8 cellular contexts compared by ENCODE assay signal in the genomic region with DNA sequence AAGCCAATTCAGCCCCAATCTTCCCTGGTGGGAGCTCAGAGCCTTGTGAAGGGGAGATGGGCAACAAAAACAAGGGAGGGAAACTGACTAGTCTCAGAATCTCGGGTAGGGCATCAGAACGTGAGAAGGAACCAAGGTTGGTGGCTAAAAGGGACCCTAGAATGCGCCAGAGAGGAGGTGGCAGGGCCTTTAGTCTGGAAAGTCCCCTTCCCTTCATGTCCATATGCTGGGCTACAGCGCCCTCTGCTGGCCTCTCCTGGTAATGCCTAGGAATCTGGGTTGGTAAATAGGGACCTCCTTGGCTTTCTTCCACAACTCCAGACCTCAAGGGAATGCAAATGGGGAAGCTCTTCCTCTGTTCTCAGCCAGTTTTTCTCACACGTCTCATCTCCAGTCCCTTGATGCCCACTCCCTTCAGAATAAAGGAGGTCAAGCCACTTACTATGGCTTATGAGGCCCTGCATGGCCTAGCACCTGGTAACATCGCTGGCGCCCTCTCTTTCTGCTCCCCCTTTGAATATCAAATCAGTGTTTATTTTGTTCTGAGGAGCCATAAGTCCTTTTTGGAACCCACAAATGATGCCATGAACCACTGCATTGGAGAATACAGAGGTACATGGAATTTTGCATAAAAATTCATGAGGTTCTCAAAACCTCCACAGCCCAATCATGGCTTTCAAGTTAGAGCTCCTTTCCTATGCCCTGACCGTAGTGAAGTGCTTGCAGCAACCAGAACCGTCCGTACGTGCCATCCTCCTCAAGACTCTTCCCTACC. TPM values are rescaled to one million over a fixed set of nuclear protein-coding genes. Genes with fewer than 3 reads are reported as not detected.
A peak's percentile ranks its signal among the peaks of the same experiment; 100 is the strongest.
DNase-seq lines count a peak whose midpoint lies in the region; ATAC-seq and TF ChIP-seq lines count a peak whose summit lies in the region.

No MANE protein-coding gene starts in this region.

- H3K9me3 ChIP-seq in OCI-LY3 (ENCODE audit: insufficient read depth, low read length), result no peaks in the 10 kb centered on the region
- no peaks in the 10 kb centered on the region for H3K9me3 ChIP-seq in mucosa of stomach (ENCODE audit: control insufficient read depth, low read length)

- H3K36me3 ChIP-seq in GM06990 (ENCODE audit: control insufficient read depth, insufficient read depth, low read length), result peaks cover 19% of the 10 kb centered on the region
- H3K36me3 ChIP-seq in OCI-LY3 (replicated peaks; ENCODE audit: low read depth, low read length), result peaks cover 51% of the 10 kb centered on the region
- H3K36me3 ChIP-seq in mucosa of stomach (ENCODE audit: control insufficient read depth, insufficient read depth, low read length), result peaks cover 24% of the 10 kb centered on the region

- H3K4me2 ChIP-seq in OCI-LY3 (ENCODE audit: low read length), result peak overlapping the region; percentile 90

- no peak for ATAC-seq in GM19351 (IDR thresholded peaks at IDR 0.05; ENCODE audit: unreplicated experiment)

- H3K9ac ChIP-seq in OCI-LY3 (ENCODE audit: low read length), result peak overlapping the region; percentile 84
- peak overlapping the region; percentile 82 for H3K9ac ChIP-seq in mucosa of stomach (ENCODE audit: low read length)

- TF ChIP-seq CTCF in GM06990 (IDR thresholded peaks at IDR 0.05; ENCODE audit: insufficient read depth, low read length, poor library complexity, severe bottlenecking), result peak; percentile 89
- TF ChIP-seq CTCF in OCI-LY3 (IDR thresholded peaks at IDR 0.05; ENCODE audit: low read depth, low read length), result peak; percentile 98
- peak; percentile 99 for TF ChIP-seq CTCF in epithelial cell of proximal tubule (conservative IDR thresholded peaks at IDR 0.05; ENCODE audit: low read depth, low read length)

- H3K4me3 ChIP-seq in GM06990 (replicated peaks; ENCODE audit: low read depth, low read length) (peak overlapping the region; percentile 80), OCI-LY3 (ENCODE audit: low read length) (peak overlapping the region; percentile 92), epithelial cell of proximal tubule (ENCODE audit: low read depth, low read length) (peak overlapping the region; percentile 70), mucosa of stomach (ENCODE audit: low read length) (peak overlapping the region; percentile 72)

- no peak overlapping the region for H2AFZ ChIP-seq in OCI-LY3 (ENCODE audit: low read depth, low read length)

- no peaks in the 10 kb centered on the region for H4K20me1 ChIP-seq in OCI-LY3 (ENCODE audit: insufficient read depth, low read length)

- H3K27me3 ChIP-seq in GM06990 (replicated peaks; ENCODE audit: control insufficient read depth, insufficient read depth, low read length) (no peaks in the 10 kb centered on the region), OCI-LY3 (ENCODE audit: low read depth, low read length) (no peaks in the 10 kb centered on the region), mucosa of stomach (ENCODE audit: control insufficient read depth, insufficient read depth, low read length) (no peaks in the 10 kb centered on the region)

- H3K79me2 ChIP-seq in OCI-LY3 (ENCODE audit: low read length), result peaks cover 30% of the 10 kb centered on the region

- peak overlapping the region; percentile 84 for H3K27ac ChIP-seq in OCI-LY3 (ENCODE audit: low read length)

- DNase-seq in GM06990 (ENCODE audit: extremely low read depth, insufficient read length), result peak; percentile 56
- peak; percentile 85 for DNase-seq in HuH-7.5 (ENCODE audit: low spot score)
- DNase-seq in activated T-cell treated with anti-CD3 and anti-CD28 coated beads for 1 hour (ENCODE audit: low read depth), result peak; percentile 98
- peak; percentile 41 for DNase-seq in epithelial cell of proximal tubule (ENCODE audit: low read depth)
- peak; percentile 99 for DNase-seq in stimulated activated CD8-positive, alpha-beta memory T cell treated with anti-CD3 and anti-CD28 coated beads, Interleukin-4, amount 100 ng/mL, for 48 hours

- peaks cover 28% of the 10 kb centered on the region for H3K4me1 ChIP-seq in OCI-LY3 (ENCODE audit: low read length)
- H3K4me1 ChIP-seq in mucosa of stomach (ENCODE audit: control insufficient read depth, insufficient read depth, low read length), result peaks cover 22% of the 10 kb centered on the region

RNA-seq across cellular contexts. Expression of a gene that starts 1.3 kb away (rescaled TPM):
- 11.4 and 11.6 TPM in 2 replicates for total RNA-seq in epithelial cell of proximal tubule

RNA-seq across cellular contexts. Expression of a gene that starts 44.5 kb away (rescaled TPM):
- total RNA-seq in epithelial cell of proximal tubule, result 154 and 177 TPM in 2 replicates

RNA-seq across cellular contexts. Expression of a gene that starts 45.1 kb away (rescaled TPM):
- total RNA-seq in epithelial cell of proximal tubule, result 8.5 and 24.3 TPM in 2 replicates

RNA-seq across cellular contexts. Expression of a gene that starts 55.3 kb away (rescaled TPM):
- total RNA-seq in epithelial cell of proximal tubule, result 5.3 and 22.9 TPM in 2 replicates

Comparison
In these comparisons a context has a peak if more than half of its experiments do, and no peak if none do; other contexts are left out.
1. DNase-seq: peak in every context shown above with its lines; median percentile 99 in stimulated activated CD8-positive, alpha-beta memory T cell treated with anti-CD3 and anti-CD28 coated beads, Interleukin-4, amount 100 ng/mL, for 48 hours; 98 in activated T-cell treated with anti-CD3 and anti-CD28 coated beads for 1 hour; 85 in HuH-7.5; 56 in GM06990; 41 in epithelial cell of proximal tubule.